Comparison of ENCODE assay signal across 10 cellular contexts in the genomic region with DNA sequence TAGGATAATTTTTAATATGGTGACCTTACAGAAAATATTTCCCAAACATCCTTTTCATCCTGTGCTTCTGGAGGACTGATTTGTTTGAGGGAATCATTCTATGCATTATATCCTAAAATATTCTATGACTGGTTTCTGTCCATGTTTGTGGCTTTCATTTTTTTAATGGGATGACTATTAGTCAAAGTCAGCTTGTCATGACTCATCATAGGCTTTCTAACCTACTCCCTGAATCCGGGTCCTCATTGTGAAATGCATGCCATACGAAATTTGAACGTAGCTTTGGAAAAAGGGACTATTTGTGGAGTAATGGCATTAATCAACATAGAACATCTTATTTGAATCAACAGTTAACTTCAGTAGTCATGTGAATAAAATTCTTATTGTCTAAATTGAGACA. TPM values are rescaled to one million over a fixed set of nuclear protein-coding genes. Genes with fewer than 3 reads are reported as not detected.
DNase-seq lines count a peak whose midpoint lies in the region; ATAC-seq, FAIRE-seq and TF ChIP-seq lines count a peak whose summit lies in the region.
"Had no signal": no experiment of that assay in that cellular context is flagged by ENCODE, and none has a peak within 500 bp of the region (broad histone marks: within the 10 kb centered on the region; RNA-seq: fewer than 3 reads in every experiment).

No MANE protein-coding gene starts in this region.

- no peak for TF ChIP-seq CTCF in bronchial epithelial cell (IDR thresholded peaks at IDR 0.05; ENCODE audit: insufficient read depth, low read length, severe bottlenecking)

- no peaks in the 10 kb centered on the region for H3K27me3 ChIP-seq in bronchial epithelial cell (ENCODE audit: control insufficient read depth, insufficient read depth, low read length)

- peak overlapping the region in 14 of 21 experiments; percentile 25 to 87 (median 70) for H3K27ac ChIP-seq in skin epidermis
- H3K27ac ChIP-seq in substantia nigra (ENCODE audit: low read depth, low read length, poor library complexity, severe bottlenecking), result no peak overlapping the region

- H3K4me3 ChIP-seq in bronchial epithelial cell (ENCODE audit: low read depth, low read length) (no peak overlapping the region), skin epidermis (no peak overlapping the region)

- DNase-seq in bronchial epithelial cell (ENCODE audit: low read depth) (peak; percentile 97), COR-L47 (lab: John Stamatoyannopoulos, UW) (no peak), substantia nigra (lab: John Stamatoyannopoulos, UW) (no peak)
- no peak for DNase-seq in stimulated activated naive CD4-positive, alpha-beta T cell treated with Interleukin-2 at 50 U/mL for 16 hours (lab: John Stamatoyannopoulos, UW)
- DNase-seq: activated B cell treated with CpG ODN at 0.5 μM for 24 hours, NCI-H524 treated with DMSO at 0.1 percent for 48 hours had no signal

- ATAC-seq in HG02610 (IDR thresholded peaks at IDR 0.05; ENCODE audit: unreplicated experiment), result peak; percentile 41
- ATAC-seq: natural killer cell treated with Interleukin-12 subunit alpha and Interleukin-12 subunit beta and Interleukin-15 and Interleukin-18, amount 100 ng/mL, for 72 hours had no signal

- no peak for FAIRE-seq in bronchial epithelial cell (lab: Jason Lieb, UNC)
- FAIRE-seq: endometrium had no signal

- H3K36me3 ChIP-seq in bronchial epithelial cell (ENCODE audit: control insufficient read depth, insufficient read depth, low read length), result peaks cover 9% of the 10 kb centered on the region

RNA-seq across cellular contexts. Expression of gene TCTN2, which starts 10.6 kb away (rescaled TPM):
- 3.9 and 5.4 TPM in 2 replicates for total RNA-seq in bronchial epithelial cell

RNA-seq across cellular contexts. Expression of gene GTF2H3, which starts 26.7 kb away (rescaled TPM):
- total RNA-seq in bronchial epithelial cell, result 38.7 and 39.2 TPM in 2 replicates

RNA-seq across cellular contexts. Expression of gene EIF2B1, which starts 26.8 kb away (rescaled TPM):
- 36.4 and 47.4 TPM in 2 replicates for total RNA-seq in bronchial epithelial cell

RNA-seq across cellular contexts. Expression of gene ATP6V0A2, which starts 51.8 kb away (rescaled TPM):
- total RNA-seq in bronchial epithelial cell, result 18.2 TPM in 2 replicates

RNA-seq across cellular contexts. Expression of gene DDX55, which starts 58.4 kb away (rescaled TPM):
- total RNA-seq in bronchial epithelial cell, result 16.5 and 23.4 TPM in 2 replicates
